1 cellular context compared by ENCODE assay signal in the genomic region with DNA sequence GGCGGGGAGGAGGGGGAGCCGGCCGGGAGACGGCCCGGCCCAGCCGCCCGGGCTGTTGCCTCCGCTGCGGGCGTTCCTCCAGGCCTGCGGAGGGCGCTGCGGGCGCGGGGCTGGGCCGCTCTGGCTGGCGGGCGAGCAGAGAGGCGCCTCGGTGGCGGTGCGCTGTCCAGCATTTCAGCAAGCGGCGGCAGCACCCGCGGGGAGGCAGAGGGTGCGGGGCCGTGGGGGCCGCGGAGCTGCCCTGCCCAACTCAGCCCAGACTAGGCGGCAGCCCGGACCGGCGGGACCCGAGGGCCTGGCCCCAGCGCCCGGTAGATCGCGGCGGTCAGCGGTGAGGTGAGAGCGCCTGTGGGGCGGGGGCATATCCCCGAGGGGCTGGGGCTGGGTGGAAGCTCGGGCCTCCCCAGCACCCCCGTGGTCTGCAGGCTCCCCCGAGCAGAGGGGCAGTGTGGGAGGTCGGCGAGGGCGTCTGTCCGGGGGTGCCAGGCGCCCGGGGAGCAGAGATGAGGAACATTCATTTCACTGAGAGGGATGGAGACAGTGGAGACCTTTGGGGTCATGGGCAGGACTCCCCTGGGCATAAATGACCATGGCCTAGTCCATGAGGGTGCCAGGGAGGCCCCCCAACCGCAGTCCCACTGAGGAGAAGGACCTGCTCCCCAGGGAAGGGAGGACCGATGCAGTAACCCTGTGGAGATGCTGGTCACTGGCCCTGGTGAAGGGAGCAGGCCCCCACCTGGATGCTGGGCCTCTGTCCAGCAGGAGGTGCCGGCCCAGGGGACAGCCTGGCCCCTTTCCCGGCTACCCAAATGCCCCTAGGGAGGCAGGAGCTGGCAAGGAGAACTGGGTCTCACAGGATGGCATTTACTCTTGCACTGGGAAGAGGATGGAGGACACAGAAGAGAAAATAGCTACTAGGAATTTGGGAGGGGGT.
TF ChIP-seq lines count a peak whose summit lies in the region.

A gene with protein sequence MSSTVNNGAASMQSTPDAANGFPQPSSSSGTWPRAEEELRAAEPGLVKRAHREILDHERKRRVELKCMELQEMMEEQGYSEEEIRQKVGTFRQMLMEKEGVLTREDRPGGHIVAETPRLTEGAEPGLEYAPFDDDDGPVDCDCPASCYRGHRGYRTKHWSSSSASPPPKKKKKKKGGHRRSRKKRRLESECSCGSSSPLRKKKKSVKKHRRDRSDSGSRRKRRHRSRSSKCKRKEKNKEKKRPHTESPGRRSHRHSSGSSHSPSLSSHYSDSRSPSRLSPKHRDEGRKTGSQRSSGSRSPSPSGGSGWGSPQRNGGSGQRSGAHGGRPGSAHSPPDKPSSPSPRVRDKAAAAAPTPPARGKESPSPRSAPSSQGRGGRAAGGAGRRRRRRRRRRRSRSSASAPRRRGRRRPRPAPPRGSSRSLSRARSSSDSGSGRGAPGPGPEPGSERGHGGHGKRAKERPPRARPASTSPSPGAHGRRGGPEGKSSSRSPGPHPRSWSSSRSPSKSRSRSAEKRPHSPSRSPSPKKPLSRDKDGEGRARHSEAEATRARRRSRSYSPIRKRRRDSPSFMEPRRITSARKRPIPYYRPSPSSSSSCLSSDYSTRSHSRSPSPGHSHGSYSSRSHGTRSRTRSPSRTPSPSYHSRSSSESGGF (plus strand): TSS at position 165 of the 934 bp plus-strand sequence. CDS start 33,171 bp downstream, outside the sequence.

TF ChIP-seq in K562, 482 proteins besides CTCF, POLR2A, EP300 and RAD21 (continued from another document and continues in another):
- TF ChIP-seq STAG1 (CRISPR knock-in tag; IDR thresholded peaks at IDR 0.05; ENCODE audit: borderline replicate concordance) (peak; percentile 47; the same call in 1 of the 2 replicates), JUNB (CRISPR knock-in tag; conservative IDR thresholded peaks at IDR 0.05) (no peak), EZH2 (IDR thresholded peaks at IDR 0.05; ENCODE audit: borderline replicate concordance, low read depth, low read length) (no peak), ZNF184 (CRISPR knock-in tag; IDR thresholded peaks at IDR 0.05) (no peak), SMARCA4 (IDR thresholded peaks at IDR 0.05) (no peak), EGR1 (conservative IDR thresholded peaks at IDR 0.05) (no peak), TBP (optimal IDR thresholded peaks at IDR 0.05; ENCODE audit: low read depth, low read length) (peak; percentile 21), ZNF79 (CRISPR knock-in tag; IDR thresholded peaks at IDR 0.05; ENCODE audit: low read depth) (no peak), IRF2 (CRISPR knock-in tag; IDR thresholded peaks at IDR 0.05) (peak; percentile 82; the same call in 1 of the 2 replicates), MIER1 (IDR thresholded peaks at IDR 0.05; ENCODE audit: low read depth) (0 out of 2 replicates have a peak, but pooled peaks have one; percentile 71), NCOA2 (IDR thresholded peaks at IDR 0.05; ENCODE audit: partially characterized antibody in 2 of 2) (no peak), RBFOX2 (IDR thresholded peaks at IDR 0.05; ENCODE audit: low read depth, low read length) (no peak), PTBP1 (IDR thresholded peaks at IDR 0.05; ENCODE audit: low read depth, low read length) (no peak), NELFE (IDR thresholded peaks at IDR 0.05; ENCODE audit: insufficient read depth, insufficient read length) (no peak), ZNF165 (CRISPR knock-in tag; IDR thresholded peaks at IDR 0.05; ENCODE audit: borderline replicate concordance) (no peak), YBX1 (IDR thresholded peaks at IDR 0.05) (no peak), PTRF (tag; IDR thresholded peaks at IDR 0.05) (no peak), POLR2G (IDR thresholded peaks at IDR 0.05; ENCODE audit: low read depth, low read length) (no peak), ZNF584 (CRISPR knock-in tag; IDR thresholded peaks at IDR 0.05; ENCODE audit: low read depth) (0 out of 2 replicates have a peak, but pooled peaks have one; percentile 4), STAT5B (CRISPR knock-in tag; IDR thresholded peaks at IDR 0.05) (no peak), LCOR (CRISPR knock-in tag; IDR thresholded peaks at IDR 0.05) (peak; percentile 66), ZBTB17 (CRISPR knock-in tag; IDR thresholded peaks at IDR 0.05) (no peak), HDAC2 (IDR thresholded peaks at IDR 0.05) (no peak)
- TF ChIP-seq, protein P1, sequence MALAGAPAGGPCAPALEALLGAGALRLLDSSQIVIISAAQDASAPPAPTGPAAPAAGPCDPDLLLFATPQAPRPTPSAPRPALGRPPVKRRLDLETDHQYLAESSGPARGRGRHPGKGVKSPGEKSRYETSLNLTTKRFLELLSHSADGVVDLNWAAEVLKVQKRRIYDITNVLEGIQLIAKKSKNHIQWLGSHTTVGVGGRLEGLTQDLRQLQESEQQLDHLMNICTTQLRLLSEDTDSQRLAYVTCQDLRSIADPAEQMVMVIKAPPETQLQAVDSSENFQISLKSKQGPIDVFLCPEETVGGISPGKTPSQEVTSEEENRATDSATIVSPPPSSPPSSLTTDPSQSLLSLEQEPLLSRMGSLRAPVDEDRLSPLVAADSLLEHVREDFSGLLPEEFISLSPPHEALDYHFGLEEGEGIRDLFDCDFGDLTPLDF (CRISPR knock-in tag; IDR thresholded peaks at IDR 0.05), result peak; percentile 92
- TF ChIP-seq, protein P2, sequence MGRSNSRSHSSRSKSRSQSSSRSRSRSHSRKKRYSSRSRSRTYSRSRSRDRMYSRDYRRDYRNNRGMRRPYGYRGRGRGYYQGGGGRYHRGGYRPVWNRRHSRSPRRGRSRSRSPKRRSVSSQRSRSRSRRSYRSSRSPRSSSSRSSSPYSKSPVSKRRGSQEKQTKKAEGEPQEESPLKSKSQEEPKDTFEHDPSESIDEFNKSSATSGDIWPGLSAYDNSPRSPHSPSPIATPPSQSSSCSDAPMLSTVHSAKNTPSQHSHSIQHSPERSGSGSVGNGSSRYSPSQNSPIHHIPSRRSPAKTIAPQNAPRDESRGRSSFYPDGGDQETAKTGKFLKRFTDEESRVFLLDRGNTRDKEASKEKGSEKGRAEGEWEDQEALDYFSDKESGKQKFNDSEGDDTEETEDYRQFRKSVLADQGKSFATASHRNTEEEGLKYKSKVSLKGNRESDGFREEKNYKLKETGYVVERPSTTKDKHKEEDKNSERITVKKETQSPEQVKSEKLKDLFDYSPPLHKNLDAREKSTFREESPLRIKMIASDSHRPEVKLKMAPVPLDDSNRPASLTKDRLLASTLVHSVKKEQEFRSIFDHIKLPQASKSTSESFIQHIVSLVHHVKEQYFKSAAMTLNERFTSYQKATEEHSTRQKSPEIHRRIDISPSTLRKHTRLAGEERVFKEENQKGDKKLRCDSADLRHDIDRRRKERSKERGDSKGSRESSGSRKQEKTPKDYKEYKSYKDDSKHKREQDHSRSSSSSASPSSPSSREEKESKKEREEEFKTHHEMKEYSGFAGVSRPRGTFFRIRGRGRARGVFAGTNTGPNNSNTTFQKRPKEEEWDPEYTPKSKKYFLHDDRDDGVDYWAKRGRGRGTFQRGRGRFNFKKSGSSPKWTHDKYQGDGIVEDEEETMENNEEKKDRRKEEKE (IDR thresholded peaks at IDR 0.05; ENCODE audit: borderline replicate concordance in 1 of 2, control insufficient read depth in 1 of 2, low read depth in 2 of 2, low read length in 1 of 2), result peak in 1 of 2 experiments; percentile 90; a peak in 1 of 4 replicates
- TF ChIP-seq, protein P3, sequence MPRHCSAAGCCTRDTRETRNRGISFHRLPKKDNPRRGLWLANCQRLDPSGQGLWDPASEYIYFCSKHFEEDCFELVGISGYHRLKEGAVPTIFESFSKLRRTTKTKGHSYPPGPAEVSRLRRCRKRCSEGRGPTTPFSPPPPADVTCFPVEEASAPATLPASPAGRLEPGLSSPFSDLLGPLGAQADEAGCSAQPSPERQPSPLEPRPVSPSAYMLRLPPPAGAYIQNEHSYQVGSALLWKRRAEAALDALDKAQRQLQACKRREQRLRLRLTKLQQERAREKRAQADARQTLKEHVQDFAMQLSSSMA (CRISPR knock-in tag; IDR thresholded peaks at IDR 0.05), result no peak
- TF ChIP-seq, protein P4, sequence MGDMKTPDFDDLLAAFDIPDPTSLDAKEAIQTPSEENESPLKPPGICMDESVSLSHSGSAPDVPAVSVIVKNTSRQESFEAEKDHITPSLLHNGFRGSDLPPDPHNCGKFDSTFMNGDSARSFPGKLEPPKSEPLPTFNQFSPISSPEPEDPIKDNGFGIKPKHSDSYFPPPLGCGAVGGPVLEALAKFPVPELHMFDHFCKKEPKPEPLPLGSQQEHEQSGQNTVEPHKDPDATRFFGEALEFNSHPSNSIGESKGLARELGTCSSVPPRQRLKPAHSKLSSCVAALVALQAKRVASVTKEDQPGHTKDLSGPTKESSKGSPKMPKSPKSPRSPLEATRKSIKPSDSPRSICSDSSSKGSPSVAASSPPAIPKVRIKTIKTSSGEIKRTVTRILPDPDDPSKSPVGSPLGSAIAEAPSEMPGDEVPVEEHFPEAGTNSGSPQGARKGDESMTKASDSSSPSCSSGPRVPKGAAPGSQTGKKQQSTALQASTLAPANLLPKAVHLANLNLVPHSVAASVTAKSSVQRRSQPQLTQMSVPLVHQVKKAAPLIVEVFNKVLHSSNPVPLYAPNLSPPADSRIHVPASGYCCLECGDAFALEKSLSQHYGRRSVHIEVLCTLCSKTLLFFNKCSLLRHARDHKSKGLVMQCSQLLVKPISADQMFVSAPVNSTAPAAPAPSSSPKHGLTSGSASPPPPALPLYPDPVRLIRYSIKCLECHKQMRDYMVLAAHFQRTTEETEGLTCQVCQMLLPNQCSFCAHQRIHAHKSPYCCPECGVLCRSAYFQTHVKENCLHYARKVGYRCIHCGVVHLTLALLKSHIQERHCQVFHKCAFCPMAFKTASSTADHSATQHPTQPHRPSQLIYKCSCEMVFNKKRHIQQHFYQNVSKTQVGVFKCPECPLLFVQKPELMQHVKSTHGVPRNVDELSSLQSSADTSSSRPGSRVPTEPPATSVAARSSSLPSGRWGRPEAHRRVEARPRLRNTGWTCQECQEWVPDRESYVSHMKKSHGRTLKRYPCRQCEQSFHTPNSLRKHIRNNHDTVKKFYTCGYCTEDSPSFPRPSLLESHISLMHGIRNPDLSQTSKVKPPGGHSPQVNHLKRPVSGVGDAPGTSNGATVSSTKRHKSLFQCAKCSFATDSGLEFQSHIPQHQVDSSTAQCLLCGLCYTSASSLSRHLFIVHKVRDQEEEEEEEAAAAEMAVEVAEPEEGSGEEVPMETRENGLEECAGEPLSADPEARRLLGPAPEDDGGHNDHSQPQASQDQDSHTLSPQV (IDR thresholded peaks at IDR 0.05), result no peak
- TF ChIP-seq, protein P5, sequence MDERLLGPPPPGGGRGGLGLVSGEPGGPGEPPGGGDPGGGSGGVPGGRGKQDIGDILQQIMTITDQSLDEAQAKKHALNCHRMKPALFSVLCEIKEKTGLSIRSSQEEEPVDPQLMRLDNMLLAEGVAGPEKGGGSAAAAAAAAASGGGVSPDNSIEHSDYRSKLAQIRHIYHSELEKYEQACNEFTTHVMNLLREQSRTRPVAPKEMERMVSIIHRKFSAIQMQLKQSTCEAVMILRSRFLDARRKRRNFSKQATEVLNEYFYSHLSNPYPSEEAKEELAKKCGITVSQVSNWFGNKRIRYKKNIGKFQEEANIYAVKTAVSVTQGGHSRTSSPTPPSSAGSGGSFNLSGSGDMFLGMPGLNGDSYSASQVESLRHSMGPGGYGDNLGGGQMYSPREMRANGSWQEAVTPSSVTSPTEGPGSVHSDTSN (CRISPR knock-in tag; IDR thresholded peaks at IDR 0.05; ENCODE audit: low read depth), result peak; percentile 32; the same call in 1 of the 2 replicates
- TF ChIP-seq, protein P5 (tag; conservative IDR thresholded peaks at IDR 0.05; ENCODE audit: low read depth), result no peak
- TF ChIP-seq, protein P6, sequence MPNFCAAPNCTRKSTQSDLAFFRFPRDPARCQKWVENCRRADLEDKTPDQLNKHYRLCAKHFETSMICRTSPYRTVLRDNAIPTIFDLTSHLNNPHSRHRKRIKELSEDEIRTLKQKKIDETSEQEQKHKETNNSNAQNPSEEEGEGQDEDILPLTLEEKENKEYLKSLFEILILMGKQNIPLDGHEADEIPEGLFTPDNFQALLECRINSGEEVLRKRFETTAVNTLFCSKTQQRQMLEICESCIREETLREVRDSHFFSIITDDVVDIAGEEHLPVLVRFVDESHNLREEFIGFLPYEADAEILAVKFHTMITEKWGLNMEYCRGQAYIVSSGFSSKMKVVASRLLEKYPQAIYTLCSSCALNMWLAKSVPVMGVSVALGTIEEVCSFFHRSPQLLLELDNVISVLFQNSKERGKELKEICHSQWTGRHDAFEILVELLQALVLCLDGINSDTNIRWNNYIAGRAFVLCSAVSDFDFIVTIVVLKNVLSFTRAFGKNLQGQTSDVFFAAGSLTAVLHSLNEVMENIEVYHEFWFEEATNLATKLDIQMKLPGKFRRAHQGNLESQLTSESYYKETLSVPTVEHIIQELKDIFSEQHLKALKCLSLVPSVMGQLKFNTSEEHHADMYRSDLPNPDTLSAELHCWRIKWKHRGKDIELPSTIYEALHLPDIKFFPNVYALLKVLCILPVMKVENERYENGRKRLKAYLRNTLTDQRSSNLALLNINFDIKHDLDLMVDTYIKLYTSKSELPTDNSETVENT (CRISPR knock-in tag; IDR thresholded peaks at IDR 0.05), result peak; percentile 100
- TF ChIP-seq, protein P7, sequence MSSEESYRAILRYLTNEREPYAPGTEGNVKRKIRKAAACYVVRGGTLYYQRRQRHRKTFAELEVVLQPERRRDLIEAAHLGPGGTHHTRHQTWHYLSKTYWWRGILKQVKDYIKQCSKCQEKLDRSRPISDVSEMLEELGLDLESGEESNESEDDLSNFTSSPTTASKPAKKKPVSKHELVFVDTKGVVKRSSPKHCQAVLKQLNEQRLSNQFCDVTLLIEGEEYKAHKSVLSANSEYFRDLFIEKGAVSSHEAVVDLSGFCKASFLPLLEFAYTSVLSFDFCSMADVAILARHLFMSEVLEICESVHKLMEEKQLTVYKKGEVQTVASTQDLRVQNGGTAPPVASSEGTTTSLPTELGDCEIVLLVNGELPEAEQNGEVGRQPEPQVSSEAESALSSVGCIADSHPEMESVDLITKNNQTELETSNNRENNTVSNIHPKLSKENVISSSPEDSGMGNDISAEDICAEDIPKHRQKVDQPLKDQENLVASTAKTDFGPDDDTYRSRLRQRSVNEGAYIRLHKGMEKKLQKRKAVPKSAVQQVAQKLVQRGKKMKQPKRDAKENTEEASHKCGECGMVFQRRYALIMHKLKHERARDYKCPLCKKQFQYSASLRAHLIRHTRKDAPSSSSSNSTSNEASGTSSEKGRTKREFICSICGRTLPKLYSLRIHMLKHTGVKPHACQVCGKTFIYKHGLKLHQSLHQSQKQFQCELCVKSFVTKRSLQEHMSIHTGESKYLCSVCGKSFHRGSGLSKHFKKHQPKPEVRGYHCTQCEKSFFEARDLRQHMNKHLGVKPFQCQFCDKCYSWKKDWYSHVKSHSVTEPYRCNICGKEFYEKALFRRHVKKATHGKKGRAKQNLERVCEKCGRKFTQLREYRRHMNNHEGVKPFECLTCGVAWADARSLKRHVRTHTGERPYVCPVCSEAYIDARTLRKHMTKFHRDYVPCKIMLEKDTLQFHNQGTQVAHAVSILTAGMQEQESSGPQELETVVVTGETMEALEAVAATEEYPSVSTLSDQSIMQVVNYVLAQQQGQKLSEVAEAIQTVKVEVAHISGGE (CRISPR knock-in tag; IDR thresholded peaks at IDR 0.05), result 0 out of 6 replicates have a peak, but pooled peaks of 1 of the 3 experiments have one; percentile 35
- TF ChIP-seq, protein P8, sequence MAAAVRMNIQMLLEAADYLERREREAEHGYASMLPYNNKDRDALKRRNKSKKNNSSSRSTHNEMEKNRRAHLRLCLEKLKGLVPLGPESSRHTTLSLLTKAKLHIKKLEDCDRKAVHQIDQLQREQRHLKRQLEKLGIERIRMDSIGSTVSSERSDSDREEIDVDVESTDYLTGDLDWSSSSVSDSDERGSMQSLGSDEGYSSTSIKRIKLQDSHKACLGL (CRISPR knock-in tag; IDR thresholded peaks at IDR 0.05; ENCODE audit: borderline replicate concordance, poor library complexity, severe bottlenecking), result no peak
